Comparison of ENCODE assay signal across 9 cellular contexts in the genomic region with DNA sequence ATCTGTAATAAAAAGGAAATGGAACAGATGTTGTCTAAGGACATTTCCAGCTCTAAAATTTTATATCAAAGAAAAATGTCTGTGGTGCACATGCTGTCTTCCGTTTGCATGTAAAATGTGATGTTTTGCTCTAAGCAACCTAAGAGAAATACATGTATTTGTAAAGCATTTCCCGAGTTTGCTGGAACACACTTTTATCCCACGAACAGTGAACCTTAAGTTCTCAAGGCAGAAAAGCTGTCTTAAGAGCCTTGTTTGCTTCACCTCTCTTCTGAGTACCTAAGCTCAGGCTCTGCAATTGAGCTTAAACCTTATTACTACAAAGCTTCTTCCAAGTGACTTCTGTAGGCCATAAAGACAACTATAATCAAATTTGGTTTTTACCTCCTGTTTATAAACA. TPM values are rescaled to one million over a fixed set of nuclear protein-coding genes. Genes with fewer than 3 reads are reported as not detected.
DNase-seq lines count a peak whose midpoint lies in the region; ATAC-seq and TF ChIP-seq lines count a peak whose summit lies in the region.
"Had no signal": no experiment of that assay in that cellular context is flagged by ENCODE, and none has a peak within 500 bp of the region (broad histone marks: within the 10 kb centered on the region; RNA-seq: fewer than 3 reads in every experiment).

No MANE protein-coding gene starts in this region.

- ATAC-seq in CD4-positive, alpha-beta T cell (ENCODE audit: poor library complexity): no peak

- POLR2A ChIA-PET in CD4-positive, alpha-beta T cell (lab: Charles Lee): interaction anchor here (0.7 to 2.4 kb wide), 10 partner anchors 11 to 107 kb away, joined by 3 to 9 read pairs (median 4); partner anchors contain the start of gene TANK

- no peaks in the 10 kb centered on the region for H3K36me3 Mint-ChIP-seq in CD4-positive, alpha-beta T cell (ENCODE audit: low read depth)
- no peaks in the 10 kb centered on the region for H3K36me3 Mint-ChIP-seq in chondrocyte (ENCODE audit: low read depth)
- H3K36me3 Mint-ChIP-seq in neural progenitor cell: no peaks in the 10 kb centered on the region

- CTCF ChIA-PET in CD4-positive, alpha-beta T cell (lab: Charles Lee): interaction anchor here (1.9 kb wide), 1 partner anchor 20 kb away, joined by 5 read pairs; no protein-coding TSS in a partner anchor

- H3K4me1 Mint-ChIP-seq in CD4-positive, alpha-beta T cell (ENCODE audit: low read depth): peaks cover 54% of the 10 kb centered on the region
- H3K4me1 Mint-ChIP-seq in chondrocyte (ENCODE audit: low read depth): peaks cover 63% of the 10 kb centered on the region
- peaks cover 7% of the 10 kb centered on the region for H3K4me1 Mint-ChIP-seq in neural progenitor cell

- H3K27ac ChIP-seq in CD4-positive, alpha-beta T cell (ENCODE audit: low read depth, low read length): peak overlapping the region; percentile 76
- H3K27ac ChIP-seq in neural progenitor cell: no peak overlapping the region

- DNase-seq in CD4-positive, alpha-beta T cell: no peak
- DNase-seq in NB4 (ENCODE audit: low read depth): peak; percentile 31
- no peak for DNase-seq in chondrocyte (ENCODE audit: low spot score)
- no peak for DNase-seq in neural progenitor cell (ENCODE audit: low spot score)
- DNase-seq in G401 (ENCODE audit: low spot score): no peak
- no peak for DNase-seq in NCI-H226
- DNase-seq in cortex of kidney (lab: John Stamatoyannopoulos, UW): no peak
- no peak for DNase-seq in HUDEP-2 (lab: John Stamatoyannopoulos, UW; ENCODE audit: unreplicated experiment in 76 of 76)
- DNase-seq: stimulated activated naive CD4-positive, alpha-beta T cell treated with Interleukin-2 at 50 U/mL for 16 hours had no signal

- H3K27me3 Mint-ChIP-seq in CD4-positive, alpha-beta T cell: no peaks in the 10 kb centered on the region
- H3K27me3 Mint-ChIP-seq in chondrocyte (ENCODE audit: low read depth) (no peaks in the 10 kb centered on the region), neural progenitor cell (ENCODE audit: insufficient read depth, low read depth) (no peaks in the 10 kb centered on the region)

- no peak for TF ChIP-seq CTCF in CD4-positive, alpha-beta T cell (IDR thresholded peaks at IDR 0.05)
- no peak for TF ChIP-seq CTCF in NB4 (IDR thresholded peaks at IDR 0.05; ENCODE audit: low read depth, low read length)
- no peak for TF ChIP-seq CTCF in chondrocyte (IDR thresholded peaks at IDR 0.05)
- no peak for TF ChIP-seq CTCF in neural progenitor cell (IDR thresholded peaks at IDR 0.05)

- H3K4me2 ChIP-seq in neural progenitor cell: no peak overlapping the region

- peak overlapping the region; percentile 4 for H2AFZ ChIP-seq in neural progenitor cell (replicated peaks)

- H3K4me3 Mint-ChIP-seq in CD4-positive, alpha-beta T cell: peak overlapping the region; percentile 87
- H3K4me3 Mint-ChIP-seq in chondrocyte (ENCODE audit: unreplicated experiment) (no peak overlapping the region), neural progenitor cell (no peak overlapping the region)

- intact Hi-C loops in CD4-positive, alpha-beta T cell (cut with DNase I, micrococcal nuclease): loop anchor here in 1 of 2 experiments (2.0 to 5.0 kb wide), 2 partner anchors 25 to 281 kb away; partner anchors contain the start of genes TANK and TBR1

- no peaks in the 10 kb centered on the region for H4K20me1 ChIP-seq in neural progenitor cell (ENCODE audit: low read depth)

- H3K4me3 ChIP-seq in NB4 (ENCODE audit: low read depth, low read length): peak overlapping the region; percentile 65
- H3K4me3 ChIP-seq in neural progenitor cell: no peak overlapping the region

- H3K27ac Mint-ChIP-seq in CD4-positive, alpha-beta T cell: peak overlapping the region; percentile 89
- H3K27ac Mint-ChIP-seq in chondrocyte (ENCODE audit: unreplicated experiment) (peak overlapping the region; percentile 74), neural progenitor cell (no peak overlapping the region)

- no peak for TF ChIP-seq POLR2A in NB4 (IDR thresholded peaks at IDR 0.05; ENCODE audit: extremely low read depth, insufficient read length)

- H3K36me3 ChIP-seq in neural progenitor cell: no peaks in the 10 kb centered on the region

- H3K9ac ChIP-seq in neural progenitor cell: no peak overlapping the region

- no peaks in the 10 kb centered on the region for H3K79me2 ChIP-seq in neural progenitor cell (ENCODE audit: low read depth)

- H3K27me3 ChIP-seq in CD4-positive, alpha-beta T cell (ENCODE audit: control insufficient read depth, insufficient read depth, low read length): no peaks in the 10 kb centered on the region
- H3K27me3 ChIP-seq in neural progenitor cell: no peaks in the 10 kb centered on the region

- no peaks in the 10 kb centered on the region for H3K9me3 Mint-ChIP-seq in CD4-positive, alpha-beta T cell
- H3K9me3 Mint-ChIP-seq in chondrocyte (ENCODE audit: low read depth): peaks cover 3% of the 10 kb centered on the region
- H3K9me3 Mint-ChIP-seq in neural progenitor cell: peaks cover 2% of the 10 kb centered on the region

- H3K4me1 ChIP-seq in neural progenitor cell: peaks cover 3% of the 10 kb centered on the region

- H3F3A ChIP-seq in neural progenitor cell (ENCODE audit: low read depth): no peaks in the 10 kb centered on the region

- no peaks in the 10 kb centered on the region for H3K9me3 ChIP-seq in CD4-positive, alpha-beta T cell (ENCODE audit: control insufficient read depth, low read length)
- no peaks in the 10 kb centered on the region for H3K9me3 ChIP-seq in neural progenitor cell (ENCODE audit: low read depth)

- in situ Hi-C loops in G401 (cut with HindIII; ENCODE audit: low sequenced_read_pairs): no loop called here

RNA-seq across cellular contexts. Expression of gene TANK, which starts 24.0 kb away (rescaled TPM):
- total RNA-seq in CD4-positive, alpha-beta T cell: 10 to 100 TPM; 66.3 to 71.7 TPM
- total RNA-seq in chondrocyte (45.4 to 68.5 TPM (median 45.6 TPM) in 3 replicates), neural progenitor cell (ENCODE audit: low replicate concordance) (19.8 and 43.5 TPM in 2 replicates)
- total RNA-seq in G401 (2014; rRNA removed; shearing (Covaris generic)): 41.4 and 54.0 TPM in 2 replicates
